ENCODE assay signal across 1 cellular context in the genomic region with DNA sequence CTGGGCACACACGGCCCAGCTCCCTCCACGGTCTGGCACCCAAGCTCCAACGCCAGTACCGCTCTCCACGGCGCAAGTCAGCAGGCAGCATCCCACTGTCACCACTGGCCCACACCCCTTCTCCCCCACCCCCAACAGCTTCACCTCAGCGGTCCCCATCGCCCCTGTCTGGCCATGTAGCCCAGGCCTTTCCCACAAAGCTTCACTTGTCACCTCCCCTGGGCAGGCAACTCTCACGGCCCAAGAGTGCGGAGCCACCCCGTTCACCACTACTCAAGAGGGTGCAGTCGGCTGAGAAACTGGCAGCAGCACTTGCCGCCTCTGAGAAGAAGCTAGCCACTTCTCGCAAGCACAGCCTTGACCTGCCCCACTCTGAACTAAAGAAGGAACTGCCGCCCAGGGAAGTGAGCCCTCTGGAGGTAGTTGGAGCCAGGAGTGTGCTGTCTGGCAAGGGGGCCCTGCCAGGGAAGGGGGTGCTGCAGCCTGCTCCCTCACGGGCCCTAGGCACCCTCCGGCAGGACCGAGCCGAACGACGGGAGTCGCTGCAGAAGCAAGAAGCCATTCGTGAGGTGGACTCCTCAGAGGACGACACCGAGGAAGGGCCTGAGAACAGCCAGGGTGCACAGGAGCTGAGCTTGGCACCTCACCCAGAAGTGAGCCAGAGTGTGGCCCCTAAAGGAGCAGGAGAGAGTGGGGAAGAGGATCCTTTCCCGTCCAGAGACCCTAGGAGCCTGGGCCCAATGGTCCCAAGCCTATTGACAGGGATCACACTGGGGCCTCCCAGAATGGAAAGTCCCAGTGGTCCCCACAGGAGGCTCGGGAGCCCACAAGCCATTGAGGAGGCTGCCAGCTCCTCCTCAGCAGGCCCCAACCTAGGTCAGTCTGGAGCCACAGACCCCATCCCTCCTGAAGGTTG.
TF ChIP-seq lines count a peak whose summit lies in the region.

No MANE protein-coding gene starts in this region.

TF ChIP-seq in K562, 482 proteins besides CTCF, POLR2A, EP300 and RAD21:
- TF ChIP-seq, protein P1, sequence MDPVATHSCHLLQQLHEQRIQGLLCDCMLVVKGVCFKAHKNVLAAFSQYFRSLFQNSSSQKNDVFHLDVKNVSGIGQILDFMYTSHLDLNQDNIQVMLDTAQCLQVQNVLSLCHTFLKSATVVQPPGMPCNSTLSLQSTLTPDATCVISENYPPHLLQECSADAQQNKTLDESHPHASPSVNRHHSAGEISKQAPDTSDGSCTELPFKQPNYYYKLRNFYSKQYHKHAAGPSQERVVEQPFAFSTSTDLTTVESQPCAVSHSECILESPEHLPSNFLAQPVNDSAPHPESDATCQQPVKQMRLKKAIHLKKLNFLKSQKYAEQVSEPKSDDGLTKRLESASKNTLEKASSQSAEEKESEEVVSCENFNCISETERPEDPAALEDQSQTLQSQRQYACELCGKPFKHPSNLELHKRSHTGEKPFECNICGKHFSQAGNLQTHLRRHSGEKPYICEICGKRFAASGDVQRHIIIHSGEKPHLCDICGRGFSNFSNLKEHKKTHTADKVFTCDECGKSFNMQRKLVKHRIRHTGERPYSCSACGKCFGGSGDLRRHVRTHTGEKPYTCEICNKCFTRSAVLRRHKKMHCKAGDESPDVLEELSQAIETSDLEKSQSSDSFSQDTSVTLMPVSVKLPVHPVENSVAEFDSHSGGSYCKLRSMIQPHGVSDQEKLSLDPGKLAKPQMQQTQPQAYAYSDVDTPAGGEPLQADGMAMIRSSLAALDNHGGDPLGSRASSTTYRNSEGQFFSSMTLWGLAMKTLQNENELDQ (CRISPR knock-in tag; IDR thresholded peaks at IDR 0.05; ENCODE audit: borderline replicate concordance), result no peak
- TF ChIP-seq POLR2G (IDR thresholded peaks at IDR 0.05; ENCODE audit: low read depth, low read length) (peak; percentile 60), STAT5B (CRISPR knock-in tag; IDR thresholded peaks at IDR 0.05) (no peak), IFI16 (CRISPR knock-in tag; IDR thresholded peaks at IDR 0.05) (no peak)
